1 cellular context compared by ENCODE assay signal in the genomic region with DNA sequence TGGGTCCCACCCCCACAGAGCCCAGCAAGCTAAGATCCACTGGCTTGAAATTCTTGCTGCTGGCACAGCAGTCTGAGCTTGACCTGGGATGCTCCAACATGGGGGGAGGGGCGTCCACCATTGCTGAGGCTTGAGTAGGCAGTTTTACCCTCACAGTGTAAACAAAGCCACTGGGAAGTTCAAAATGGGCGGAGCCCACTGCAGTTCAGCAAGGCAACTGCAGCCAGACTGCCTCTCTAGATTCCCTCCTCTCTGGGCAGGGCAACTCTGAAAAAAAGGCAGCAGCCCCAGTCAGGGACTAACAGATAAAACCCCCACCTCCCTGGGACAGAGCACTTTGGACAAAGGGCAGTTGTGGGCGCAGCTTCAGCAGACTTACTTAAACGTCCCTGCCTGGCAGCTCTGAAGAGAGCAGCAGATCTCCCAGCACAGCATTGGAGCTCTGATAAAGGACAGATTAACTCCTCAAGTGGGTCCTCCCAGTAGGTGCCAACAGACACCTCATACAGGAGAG.
TF ChIP-seq lines count a peak whose summit lies in the region.
"Not testable (repeated sequence)": the region's sequence is repeated elsewhere in the genome, so short reads cannot be mapped to it uniquely, and the experiment has no call there.

No MANE protein-coding gene starts in this region.

TF ChIP-seq in HepG2, 621 proteins besides CTCF, POLR2A, EP300 and RAD21 (continued from another document and continues in another):
- TF ChIP-seq, protein P1, sequence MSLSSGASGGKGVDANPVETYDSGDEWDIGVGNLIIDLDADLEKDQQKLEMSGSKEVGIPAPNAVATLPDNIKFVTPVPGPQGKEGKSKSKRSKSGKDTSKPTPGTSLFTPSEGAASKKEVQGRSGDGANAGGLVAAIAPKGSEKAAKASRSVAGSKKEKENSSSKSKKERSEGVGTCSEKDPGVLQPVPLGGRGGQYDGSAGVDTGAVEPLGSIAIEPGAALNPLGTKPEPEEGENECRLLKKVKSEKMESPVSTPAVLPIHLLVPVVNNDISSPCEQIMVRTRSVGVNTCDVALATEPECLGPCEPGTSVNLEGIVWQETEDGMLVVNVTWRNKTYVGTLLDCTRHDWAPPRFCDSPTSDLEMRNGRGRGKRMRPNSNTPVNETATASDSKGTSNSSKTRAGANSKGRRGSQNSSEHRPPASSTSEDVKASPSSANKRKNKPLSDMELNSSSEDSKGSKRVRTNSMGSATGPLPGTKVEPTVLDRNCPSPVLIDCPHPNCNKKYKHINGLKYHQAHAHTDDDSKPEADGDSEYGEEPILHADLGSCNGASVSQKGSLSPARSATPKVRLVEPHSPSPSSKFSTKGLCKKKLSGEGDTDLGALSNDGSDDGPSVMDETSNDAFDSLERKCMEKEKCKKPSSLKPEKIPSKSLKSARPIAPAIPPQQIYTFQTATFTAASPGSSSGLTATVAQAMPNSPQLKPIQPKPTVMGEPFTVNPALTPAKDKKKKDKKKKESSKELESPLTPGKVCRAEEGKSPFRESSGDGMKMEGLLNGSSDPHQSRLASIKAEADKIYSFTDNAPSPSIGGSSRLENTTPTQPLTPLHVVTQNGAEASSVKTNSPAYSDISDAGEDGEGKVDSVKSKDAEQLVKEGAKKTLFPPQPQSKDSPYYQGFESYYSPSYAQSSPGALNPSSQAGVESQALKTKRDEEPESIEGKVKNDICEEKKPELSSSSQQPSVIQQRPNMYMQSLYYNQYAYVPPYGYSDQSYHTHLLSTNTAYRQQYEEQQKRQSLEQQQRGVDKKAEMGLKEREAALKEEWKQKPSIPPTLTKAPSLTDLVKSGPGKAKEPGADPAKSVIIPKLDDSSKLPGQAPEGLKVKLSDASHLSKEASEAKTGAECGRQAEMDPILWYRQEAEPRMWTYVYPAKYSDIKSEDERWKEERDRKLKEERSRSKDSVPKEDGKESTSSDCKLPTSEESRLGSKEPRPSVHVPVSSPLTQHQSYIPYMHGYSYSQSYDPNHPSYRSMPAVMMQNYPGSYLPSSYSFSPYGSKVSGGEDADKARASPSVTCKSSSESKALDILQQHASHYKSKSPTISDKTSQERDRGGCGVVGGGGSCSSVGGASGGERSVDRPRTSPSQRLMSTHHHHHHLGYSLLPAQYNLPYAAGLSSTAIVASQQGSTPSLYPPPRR (CRISPR knock-in tag; IDR thresholded peaks at IDR 0.05; ENCODE audit: borderline replicate concordance) = peak; percentile 53; the same call in 1 of the 2 replicates
- 0 out of 2 replicates have a peak, but pooled peaks have one; percentile 29 for TF ChIP-seq ZNF136 (CRISPR knock-in tag; IDR thresholded peaks at IDR 0.05; ENCODE audit: low read depth)
- TF ChIP-seq ZNF772 (CRISPR knock-in tag; IDR thresholded peaks at IDR 0.05) = peak; percentile 74; the same call in 1 of the 2 replicates
- TF ChIP-seq ZBTB3 (CRISPR knock-in tag; IDR thresholded peaks at IDR 0.05; ENCODE audit: borderline replicate concordance, low read depth) = peak; percentile 69; the same call in 1 of the 2 replicates
- TF ChIP-seq RXRA (CRISPR knock-in tag; IDR thresholded peaks at IDR 0.05) = peak; percentile 96
- TF ChIP-seq, protein P2, sequence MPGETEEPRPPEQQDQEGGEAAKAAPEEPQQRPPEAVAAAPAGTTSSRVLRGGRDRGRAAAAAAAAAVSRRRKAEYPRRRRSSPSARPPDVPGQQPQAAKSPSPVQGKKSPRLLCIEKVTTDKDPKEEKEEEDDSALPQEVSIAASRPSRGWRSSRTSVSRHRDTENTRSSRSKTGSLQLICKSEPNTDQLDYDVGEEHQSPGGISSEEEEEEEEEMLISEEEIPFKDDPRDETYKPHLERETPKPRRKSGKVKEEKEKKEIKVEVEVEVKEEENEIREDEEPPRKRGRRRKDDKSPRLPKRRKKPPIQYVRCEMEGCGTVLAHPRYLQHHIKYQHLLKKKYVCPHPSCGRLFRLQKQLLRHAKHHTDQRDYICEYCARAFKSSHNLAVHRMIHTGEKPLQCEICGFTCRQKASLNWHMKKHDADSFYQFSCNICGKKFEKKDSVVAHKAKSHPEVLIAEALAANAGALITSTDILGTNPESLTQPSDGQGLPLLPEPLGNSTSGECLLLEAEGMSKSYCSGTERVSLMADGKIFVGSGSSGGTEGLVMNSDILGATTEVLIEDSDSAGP (CRISPR knock-in tag; IDR thresholded peaks at IDR 0.05; ENCODE audit: borderline replicate concordance) = peak; percentile 66; the same call in 1 of the 2 replicates
- TF ChIP-seq, protein P3, sequence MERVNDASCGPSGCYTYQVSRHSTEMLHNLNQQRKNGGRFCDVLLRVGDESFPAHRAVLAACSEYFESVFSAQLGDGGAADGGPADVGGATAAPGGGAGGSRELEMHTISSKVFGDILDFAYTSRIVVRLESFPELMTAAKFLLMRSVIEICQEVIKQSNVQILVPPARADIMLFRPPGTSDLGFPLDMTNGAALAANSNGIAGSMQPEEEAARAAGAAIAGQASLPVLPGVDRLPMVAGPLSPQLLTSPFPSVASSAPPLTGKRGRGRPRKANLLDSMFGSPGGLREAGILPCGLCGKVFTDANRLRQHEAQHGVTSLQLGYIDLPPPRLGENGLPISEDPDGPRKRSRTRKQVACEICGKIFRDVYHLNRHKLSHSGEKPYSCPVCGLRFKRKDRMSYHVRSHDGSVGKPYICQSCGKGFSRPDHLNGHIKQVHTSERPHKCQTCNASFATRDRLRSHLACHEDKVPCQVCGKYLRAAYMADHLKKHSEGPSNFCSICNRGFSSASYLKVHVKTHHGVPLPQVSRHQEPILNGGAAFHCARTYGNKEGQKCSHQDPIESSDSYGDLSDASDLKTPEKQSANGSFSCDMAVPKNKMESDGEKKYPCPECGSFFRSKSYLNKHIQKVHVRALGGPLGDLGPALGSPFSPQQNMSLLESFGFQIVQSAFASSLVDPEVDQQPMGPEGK (CRISPR knock-in tag; IDR thresholded peaks at IDR 0.05) = peak; percentile 86
- TF ChIP-seq RFXAP (CRISPR knock-in tag; IDR thresholded peaks at IDR 0.05; ENCODE audit: borderline replicate concordance) = 0 out of 2 replicates have a peak, but pooled peaks have one; percentile 40
- peak; percentile 64; the same call in 1 of the 2 replicates for TF ChIP-seq POGZ (CRISPR knock-in tag; IDR thresholded peaks at IDR 0.05)
- peak; percentile 35; the same call in 1 of the 2 replicates for TF ChIP-seq KAT8 (CRISPR knock-in tag; IDR thresholded peaks at IDR 0.05)
- TF ChIP-seq ZNF644 (CRISPR knock-in tag; IDR thresholded peaks at IDR 0.05; ENCODE audit: low read depth) = peak; percentile 69; the same call in 1 of the 2 replicates
- peak; percentile 51; the same call in 1 of the 2 replicates for TF ChIP-seq TARDBP (CRISPR knock-in tag; IDR thresholded peaks at IDR 0.05)
- TF ChIP-seq GATAD2A (CRISPR knock-in tag; IDR thresholded peaks at IDR 0.05) = peak; percentile 35
- TF ChIP-seq THAP11 (CRISPR knock-in tag; IDR thresholded peaks at IDR 0.05) = peak; percentile 37; the same call in 1 of the 2 replicates
- peak; percentile 93 for TF ChIP-seq SP5 (CRISPR knock-in tag; IDR thresholded peaks at IDR 0.05; ENCODE audit: borderline replicate concordance, low read depth)
- TF ChIP-seq PPARG (CRISPR knock-in tag; conservative IDR thresholded peaks at IDR 0.05) = 0 out of 2 replicates have a peak, but pooled peaks have one; percentile 18
- 0 out of 2 replicates have a peak, but pooled peaks have one; percentile 50 for TF ChIP-seq KLF12 (CRISPR knock-in tag; IDR thresholded peaks at IDR 0.05; ENCODE audit: borderline replicate concordance)
- TF ChIP-seq SP1 (IDR thresholded peaks at IDR 0.05) = not testable (repeated sequence)
- peak; percentile 19; the same call in 1 of the 2 replicates for TF ChIP-seq SP1 (CRISPR knock-in tag; IDR thresholded peaks at IDR 0.05)
- TF ChIP-seq XRCC5 (optimal IDR thresholded peaks at IDR 0.05; ENCODE audit: low read length) = peak; percentile 43
- TF ChIP-seq TBX2 (CRISPR knock-in tag; IDR thresholded peaks at IDR 0.05; ENCODE audit: borderline replicate concordance) = peak; percentile 68; the same call in 1 of the 2 replicates
- TF ChIP-seq ZMYM3 (CRISPR knock-in tag; IDR thresholded peaks at IDR 0.05) = 0 out of 2 replicates have a peak, but pooled peaks have one; percentile 26
- TF ChIP-seq ZNF556 (CRISPR knock-in tag; IDR thresholded peaks at IDR 0.05; ENCODE audit: borderline replicate concordance) = 0 out of 2 replicates have a peak, but pooled peaks have one; percentile 54
- TF ChIP-seq, protein P4, sequence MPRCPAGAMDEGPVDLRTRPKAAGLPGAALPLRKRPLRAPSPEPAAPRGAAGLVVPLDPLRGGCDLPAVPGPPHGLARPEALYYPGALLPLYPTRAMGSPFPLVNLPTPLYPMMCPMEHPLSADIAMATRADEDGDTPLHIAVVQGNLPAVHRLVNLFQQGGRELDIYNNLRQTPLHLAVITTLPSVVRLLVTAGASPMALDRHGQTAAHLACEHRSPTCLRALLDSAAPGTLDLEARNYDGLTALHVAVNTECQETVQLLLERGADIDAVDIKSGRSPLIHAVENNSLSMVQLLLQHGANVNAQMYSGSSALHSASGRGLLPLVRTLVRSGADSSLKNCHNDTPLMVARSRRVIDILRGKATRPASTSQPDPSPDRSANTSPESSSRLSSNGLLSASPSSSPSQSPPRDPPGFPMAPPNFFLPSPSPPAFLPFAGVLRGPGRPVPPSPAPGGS (CRISPR knock-in tag; IDR thresholded peaks at IDR 0.05) = peak; percentile 29; the same call in 1 of the 2 replicates
- 0 out of 2 replicates have a peak, but pooled peaks have one; percentile 13 for TF ChIP-seq FOXO1 (CRISPR knock-in tag; IDR thresholded peaks at IDR 0.05)
- TF ChIP-seq, protein P5, sequence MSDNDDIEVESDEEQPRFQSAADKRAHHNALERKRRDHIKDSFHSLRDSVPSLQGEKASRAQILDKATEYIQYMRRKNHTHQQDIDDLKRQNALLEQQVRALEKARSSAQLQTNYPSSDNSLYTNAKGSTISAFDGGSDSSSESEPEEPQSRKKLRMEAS (IDR thresholded peaks at IDR 0.05) = peak; percentile 18; the same call in 1 of the 2 replicates
- TF ChIP-seq FOXA3 (CRISPR knock-in tag; IDR thresholded peaks at IDR 0.05) = peak; percentile 85
- TF ChIP-seq, protein P6, sequence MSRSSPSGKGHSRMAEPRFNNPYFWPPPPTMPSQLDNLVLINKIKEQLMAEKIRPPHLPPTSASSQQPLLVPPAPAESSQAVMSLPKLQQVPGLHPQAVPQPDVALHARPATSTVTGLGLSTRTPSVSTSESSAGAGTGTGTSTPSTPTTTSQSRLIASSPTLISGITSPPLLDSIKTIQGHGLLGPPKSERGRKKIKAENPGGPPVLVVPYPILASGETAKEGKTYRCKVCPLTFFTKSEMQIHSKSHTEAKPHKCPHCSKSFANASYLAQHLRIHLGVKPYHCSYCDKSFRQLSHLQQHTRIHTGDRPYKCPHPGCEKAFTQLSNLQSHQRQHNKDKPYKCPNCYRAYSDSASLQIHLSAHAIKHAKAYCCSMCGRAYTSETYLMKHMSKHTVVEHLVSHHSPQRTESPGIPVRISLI (CRISPR knock-in tag; IDR thresholded peaks at IDR 0.05; ENCODE audit: borderline replicate concordance) = peak; percentile 93
- peak; percentile 36; the same call in 1 of the 2 replicates for TF ChIP-seq ISL2 (CRISPR knock-in tag; IDR thresholded peaks at IDR 0.05)
- TF ChIP-seq FOXJ3 (CRISPR knock-in tag; IDR thresholded peaks at IDR 0.05; ENCODE audit: borderline replicate concordance) = peak; percentile 37; the same call in 1 of the 2 replicates
- TF ChIP-seq DR1 (CRISPR knock-in tag; IDR thresholded peaks at IDR 0.05) = peak; percentile 70
- TF ChIP-seq BORCS8-MEF2B (CRISPR knock-in tag; IDR thresholded peaks at IDR 0.05) = peak; percentile 53; the same call in 1 of the 2 replicates
- TF ChIP-seq PHF21A (CRISPR knock-in tag; IDR thresholded peaks at IDR 0.05) = peak; percentile 68; the same call in 1 of the 2 replicates
- TF ChIP-seq HOXA3 (CRISPR knock-in tag; IDR thresholded peaks at IDR 0.05) = peak; percentile 83
- TF ChIP-seq ZNF205 (CRISPR knock-in tag; IDR thresholded peaks at IDR 0.05) = 0 out of 2 replicates have a peak, but pooled peaks have one; percentile 38
- TF ChIP-seq ZNF160 (CRISPR knock-in tag; IDR thresholded peaks at IDR 0.05) = 0 out of 2 replicates have a peak, but pooled peaks have one; percentile 37
- TF ChIP-seq, protein P7, sequence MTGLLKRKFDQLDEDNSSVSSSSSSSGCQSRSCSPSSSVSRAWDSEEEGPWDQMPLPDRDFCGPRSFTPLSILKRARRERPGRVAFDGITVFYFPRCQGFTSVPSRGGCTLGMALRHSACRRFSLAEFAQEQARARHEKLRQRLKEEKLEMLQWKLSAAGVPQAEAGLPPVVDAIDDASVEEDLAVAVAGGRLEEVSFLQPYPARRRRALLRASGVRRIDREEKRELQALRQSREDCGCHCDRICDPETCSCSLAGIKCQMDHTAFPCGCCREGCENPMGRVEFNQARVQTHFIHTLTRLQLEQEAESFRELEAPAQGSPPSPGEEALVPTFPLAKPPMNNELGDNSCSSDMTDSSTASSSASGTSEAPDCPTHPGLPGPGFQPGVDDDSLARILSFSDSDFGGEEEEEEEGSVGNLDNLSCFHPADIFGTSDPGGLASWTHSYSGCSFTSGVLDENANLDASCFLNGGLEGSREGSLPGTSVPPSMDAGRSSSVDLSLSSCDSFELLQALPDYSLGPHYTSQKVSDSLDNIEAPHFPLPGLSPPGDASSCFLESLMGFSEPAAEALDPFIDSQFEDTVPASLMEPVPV (CRISPR knock-in tag; IDR thresholded peaks at IDR 0.05) = peak; percentile 24; the same call in 1 of the 2 replicates
- TF ChIP-seq SAP130 (CRISPR knock-in tag; IDR thresholded peaks at IDR 0.05; ENCODE audit: low read depth) = peak; percentile 51
- TF ChIP-seq, protein P8, sequence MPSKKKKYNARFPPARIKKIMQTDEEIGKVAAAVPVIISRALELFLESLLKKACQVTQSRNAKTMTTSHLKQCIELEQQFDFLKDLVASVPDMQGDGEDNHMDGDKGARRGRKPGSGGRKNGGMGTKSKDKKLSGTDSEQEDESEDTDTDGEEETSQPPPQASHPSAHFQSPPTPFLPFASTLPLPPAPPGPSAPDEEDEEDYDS (CRISPR knock-in tag; IDR thresholded peaks at IDR 0.05) = peak; percentile 74
- TF ChIP-seq ZNF543 (CRISPR knock-in tag; IDR thresholded peaks at IDR 0.05) = 0 out of 2 replicates have a peak, but pooled peaks have one; percentile 42
